ENCODE assay signal across 17 cellular contexts in the genomic region with DNA sequence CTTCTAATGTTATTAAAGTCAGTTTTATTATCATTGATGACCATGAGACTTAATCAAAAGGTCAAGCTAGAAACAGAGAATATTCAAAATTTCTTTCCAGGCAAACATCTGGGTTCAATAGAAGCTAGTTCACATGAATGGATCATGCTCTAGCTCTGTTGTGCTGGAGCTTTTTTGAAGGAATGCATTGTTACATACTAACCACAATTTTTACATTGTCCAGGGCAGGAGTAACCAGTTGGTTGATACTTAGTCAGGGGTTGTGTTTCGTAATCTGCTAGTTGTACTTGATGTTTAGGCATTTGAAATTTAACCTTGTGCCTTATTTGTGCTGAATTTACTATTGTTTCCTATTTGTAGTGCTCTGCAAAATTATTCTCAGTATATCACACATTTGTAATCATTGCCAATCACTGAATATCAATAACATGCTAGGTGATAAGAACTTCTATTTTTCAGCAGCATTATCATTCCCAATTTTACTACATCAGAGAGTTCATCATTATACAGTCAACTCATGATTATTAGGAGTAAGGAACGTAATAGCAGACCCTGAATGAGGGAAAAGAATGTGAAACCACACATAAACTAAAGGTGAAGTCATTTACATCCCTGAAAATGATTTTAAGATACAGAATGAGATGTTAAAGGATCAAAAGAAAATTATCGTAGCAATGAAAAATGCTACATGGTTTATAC. TPM values are rescaled to one million over a fixed set of nuclear protein-coding genes. Genes with fewer than 3 reads are reported as not detected.
DNase-seq lines count a peak whose midpoint lies in the region; FAIRE-seq and TF ChIP-seq lines count a peak whose summit lies in the region.
"Had no signal": no experiment of that assay in that cellular context is flagged by ENCODE, and none has a peak within 500 bp of the region (broad histone marks: within the 10 kb centered on the region; RNA-seq: fewer than 3 reads in every experiment).

No MANE protein-coding gene starts in this region.

- H3K27me3 ChIP-seq in brain microvascular endothelial cell (replicated peaks) (no peaks in the 10 kb centered on the region), keratinocyte (ENCODE audit: control insufficient read depth, extremely low read depth, insufficient read depth, low read length) (no peaks in the 10 kb centered on the region)
- H3K27me3 ChIP-seq: BLaER1 treated with 17β-estradiol and CSF1 and Interleukin-3, amounts not matched to agents 10 nM and 100 nM; sigmoid colon; upper lobe of left lung had no signal

- no peak overlapping the region for H3K9ac ChIP-seq in keratinocyte (ENCODE audit: control insufficient read depth, extremely low read depth, insufficient read depth, low read length)
- H3K9ac ChIP-seq: BLaER1 treated with 17β-estradiol and CSF1 and Interleukin-3, amounts not matched to agents 10 nM and 100 nM had no signal

- TF ChIP-seq EP300 in Ishikawa (IDR thresholded peaks at IDR 0.05; ENCODE audit: borderline replicate concordance), result peak; percentile 23; the same call in 1 of the 2 replicates

- H3K9me1 ChIP-seq in keratinocyte (ENCODE audit: control insufficient read depth, extremely low read depth, insufficient read depth, low read length), result peaks cover 2% of the 10 kb centered on the region

- DNase-seq in AG09309 (ENCODE audit: low read depth) (peak; percentile 82), brain microvascular endothelial cell (peak; percentile 66), keratinocyte (ENCODE audit: low read depth, low spot score) (no peak), NCI-H2171 (lab: John Stamatoyannopoulos, UW) (no peak), LoVo (ENCODE audit: low spot score) (no peak)
- no peak for DNase-seq in stimulated activated naive CD4-positive, alpha-beta T cell treated with Interleukin-2 at 50 U/mL for 16 hours (lab: John Stamatoyannopoulos, UW)
- DNase-seq in activated CD4-positive, CD25-positive, alpha-beta regulatory T cell treated with anti-CD3 and anti-CD28 coated beads, Interleukin-2, amount 50 U/mL, for 72 hours, result no peak
- DNase-seq: activated CD8-positive, alpha-beta memory T cell treated with anti-CD3 and anti-CD28 coated beads for 24 hours; activated naive CD4-positive, alpha-beta T cell treated with anti-CD3 and anti-CD28 coated beads, Interleukin-2, amount 50 U/mL, for 16 hours; GOT3; KBM-7; OCI-M1; sigmoid colon; T-helper 9 cell; upper lobe of left lung had no signal

- no peaks in the 10 kb centered on the region for H4K20me1 ChIP-seq in keratinocyte (ENCODE audit: control insufficient read depth, extremely low read depth, insufficient read depth, low read length)

- in situ Hi-C loops in brain microvascular endothelial cell (cut with HindIII; ENCODE audit: low pct_ligation_motif_present, low sequenced_read_pairs), result no loop called here

- peak overlapping the region; percentile 62 for H3K4me2 ChIP-seq in keratinocyte (ENCODE audit: control insufficient read depth, extremely low read depth, insufficient read depth, low read depth, low read length)

- no peak for TF ChIP-seq CTCF in AG09309 (IDR thresholded peaks at IDR 0.05; ENCODE audit: control insufficient read depth, insufficient read depth, low read depth, low read length, missing control alignments)
- no peak for TF ChIP-seq CTCF in brain microvascular endothelial cell (IDR thresholded peaks at IDR 0.05; ENCODE audit: low read depth, low read length, missing control alignments)
- TF ChIP-seq CTCF in keratinocyte (optimal IDR thresholded peaks at IDR 0.05 in 1 of 3, IDR thresholded peaks at IDR 0.05 in 1 of 3, conservative IDR thresholded peaks at IDR 0.05 in 1 of 3; ENCODE audit: extremely low read depth in 1 of 3, insufficient read depth in 2 of 3, low read length in 3 of 3), result no peak

- dilution Hi-C loops in keratinocyte (cut with MboI; ENCODE audit: extremely low pct_ligation_motif_present, low sequenced_read_pairs), result no loop called here

- H3K27ac ChIP-seq in brain microvascular endothelial cell (peak overlapping the region; percentile 92), keratinocyte (ENCODE audit: control insufficient read depth, insufficient read depth, low read length) (peak overlapping the region; percentile 44)
- H3K27ac ChIP-seq: BLaER1 treated with 17β-estradiol and CSF1 and Interleukin-3, amounts not matched to agents 10 nM and 100 nM; upper lobe of left lung had no signal

- TF ChIP-seq RAD21 in Ishikawa (IDR thresholded peaks at IDR 0.05; ENCODE audit: low read depth), result no peak

- H3K9me3 ChIP-seq in keratinocyte (ENCODE audit: control insufficient read depth, low read depth, low read length), result no peaks in the 10 kb centered on the region
- H3K9me3 ChIP-seq: BLaER1 treated with 17β-estradiol and CSF1 and Interleukin-3, amounts not matched to agents 10 nM and 100 nM; sigmoid colon; upper lobe of left lung had no signal

- H3K4me3 ChIP-seq in AG09309 (ENCODE audit: control insufficient read depth, low read depth, low read length) (no peak overlapping the region), brain microvascular endothelial cell (ENCODE audit: low read depth, low read length) (no peak overlapping the region), keratinocyte (ENCODE audit: control insufficient read depth in 2 of 3, extremely low read depth in 1 of 3, insufficient read depth in 2 of 3, low read depth in 1 of 3, low read length in 3 of 3) (peak overlapping the region in 1 of 3 experiments; percentile 18)
- H3K4me3 ChIP-seq: BLaER1 treated with 17β-estradiol and CSF1 and Interleukin-3, amounts not matched to agents 10 nM and 100 nM; sigmoid colon; upper lobe of left lung had no signal

- FAIRE-seq in keratinocyte (lab: Jason Lieb, UNC), result peak; percentile 93

- H3K79me2 ChIP-seq in keratinocyte (ENCODE audit: control insufficient read depth, insufficient read depth, low read length), result peaks cover 74% of the 10 kb centered on the region

- no peak overlapping the region for H2AFZ ChIP-seq in keratinocyte (ENCODE audit: control insufficient read depth, low read length)

- peaks cover 57% of the 10 kb centered on the region for H3K4me1 ChIP-seq in keratinocyte (ENCODE audit: control insufficient read depth, extremely low read depth, insufficient read depth, low read length)

- H3K36me3 ChIP-seq in brain microvascular endothelial cell (replicated peaks), result no peaks in the 10 kb centered on the region
- H3K36me3 ChIP-seq in keratinocyte (ENCODE audit: control insufficient read depth in 2 of 2, extremely low read depth in 1 of 2, insufficient read depth in 2 of 2, low read length in 2 of 2), result peaks cover 0 to 14% of the 10 kb centered on the region in 2 experiments
- H3K36me3 ChIP-seq: sigmoid colon, upper lobe of left lung had no signal

TF ChIP-seq in Ishikawa, 13 proteins besides CTCF, POLR2A, EP300 and RAD21:
- no peak for TF ChIP-seq CREB1 (IDR thresholded peaks at IDR 0.05; ENCODE audit: low read depth)
- peak; percentile 80; the same call in 1 of the 2 replicates for TF ChIP-seq CEBPB (IDR thresholded peaks at IDR 0.05)
- peak; percentile 55 for TF ChIP-seq TEAD4 (IDR thresholded peaks at IDR 0.05)

RNA-seq across cellular contexts. Expression of a gene that starts 23.2 kb away (rescaled TPM):
- 23.2 to 112 TPM (median 50.2 TPM) in 3 replicates for polyA plus RNA-seq in keratinocyte
- polyA plus RNA-seq in keratinocyte (2011; ENCODE audit: low read depth), result 13.5 TPM
- polyA plus RNA-seq in keratinocyte (2011; cell fraction: cytosol; rRNA removed), result 52.7 and 56.2 TPM in 2 replicates
- polyA plus RNA-seq in keratinocyte (2011; cell fraction: nucleus; rRNA removed), result 72.7 and 76.5 TPM in 2 replicates
- polyA plus RNA-seq in keratinocyte (2012; ENCODE audit: low replicate concordance), result 17.9 and 74.8 TPM in 2 replicates
- 47.2 to 164 TPM (median 91.6 TPM) in 3 replicates for polyA minus RNA-seq in keratinocyte
- 77.5 TPM for polyA minus RNA-seq in keratinocyte (2011; cell fraction: cytosol; rRNA and poly(A)+ RNA removed)
- polyA minus RNA-seq in keratinocyte (2011; cell fraction: nucleus; rRNA and poly(A)+ RNA removed), result 46.5 and 81.8 TPM in 2 replicates

RNA-seq across cellular contexts. Expression of a gene that starts 45.7 kb away (rescaled TPM):
- 58.3 to 63.1 TPM (median 61.3 TPM) in 3 replicates for polyA plus RNA-seq in keratinocyte
- 10.3 TPM for polyA plus RNA-seq in keratinocyte (2011; ENCODE audit: low read depth)
- 55.8 and 56.6 TPM in 2 replicates for polyA plus RNA-seq in keratinocyte (2011; cell fraction: cytosol; rRNA removed)
- 38.1 and 43.8 TPM in 2 replicates for polyA plus RNA-seq in keratinocyte (2011; cell fraction: nucleus; rRNA removed)
- polyA plus RNA-seq in keratinocyte (2012; ENCODE audit: low replicate concordance), result 20.6 and 59.3 TPM in 2 replicates
- 35.8 to 47.7 TPM (median 43.7 TPM) in 3 replicates for polyA minus RNA-seq in keratinocyte
- 50.1 TPM for polyA minus RNA-seq in keratinocyte (2011; cell fraction: cytosol; rRNA and poly(A)+ RNA removed)
- polyA minus RNA-seq in keratinocyte (2011; cell fraction: nucleus; rRNA and poly(A)+ RNA removed), result 15.6 and 23.6 TPM in 2 replicates

Comparison
In these comparisons a context has a peak if more than half of its experiments do, and no peak if none do; other contexts are left out.
1. DNase-seq: peak in AG09309 (single experiment) and brain microvascular endothelial cell (single experiment); none in keratinocyte (single experiment), NCI-H2171 (single experiment), stimulated activated naive CD4-positive, alpha-beta T cell treated with Interleukin-2 at 50 U/mL for 16 hours (single experiment), LoVo (single experiment) and activated CD4-positive, CD25-positive, alpha-beta regulatory T cell treated with anti-CD3 and anti-CD28 coated beads, Interleukin-2, amount 50 U/mL, for 72 hours (single experiment).